In the genomic region with DNA sequence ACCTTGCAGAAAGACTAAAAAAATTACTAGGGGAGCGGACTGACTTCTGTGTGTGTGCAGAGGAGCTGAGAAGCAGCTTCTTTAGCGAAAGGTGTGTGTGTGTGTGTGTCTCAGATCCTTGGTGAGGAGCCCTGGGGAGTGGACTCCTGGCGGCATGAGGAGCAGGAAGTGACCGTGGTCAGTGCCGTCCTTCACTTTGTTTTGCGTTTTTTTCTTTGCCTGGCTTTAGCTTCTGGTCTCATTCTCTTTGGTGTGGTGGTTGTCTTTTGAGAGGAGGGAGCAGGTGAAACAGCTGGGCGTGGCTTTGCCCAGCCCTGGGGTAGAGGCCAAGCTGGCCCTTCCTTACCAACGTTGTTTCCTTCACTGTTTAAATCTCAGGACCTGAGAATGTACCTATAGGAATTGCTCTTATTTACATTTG, we compare ENCODE assay signal across 8 cellular contexts. TPM values are rescaled to one million over a fixed set of nuclear protein-coding genes. Genes with fewer than 3 reads are reported as not detected.
DNase-seq lines count a peak whose midpoint lies in the region; ATAC-seq, FAIRE-seq and TF ChIP-seq lines count a peak whose summit lies in the region.

No MANE protein-coding gene starts in this region.

- H3K27me3 Mint-ChIP-seq in endothelial cell (ENCODE audit: unreplicated experiment): peaks cover 22% of the 10 kb centered on the region
- H3K27me3 Mint-ChIP-seq in progenitor cell of endocrine pancreas: peaks cover 19% of the 10 kb centered on the region

- H3K36me3 Mint-ChIP-seq in endothelial cell (ENCODE audit: low read depth, unreplicated experiment) (peaks cover 13% of the 10 kb centered on the region), progenitor cell of endocrine pancreas (ENCODE audit: insufficient read depth) (no peaks in the 10 kb centered on the region)

- H3K4me1 Mint-ChIP-seq in endothelial cell (ENCODE audit: unreplicated experiment): peaks cover 22% of the 10 kb centered on the region
- peaks cover 28% of the 10 kb centered on the region for H3K4me1 Mint-ChIP-seq in progenitor cell of endocrine pancreas (ENCODE audit: low read depth)

- FAIRE-seq in RCC 7860 (lab: Jason Lieb, UNC): no peak

- peak overlapping the region; percentile 6 for H3K27ac Mint-ChIP-seq in endothelial cell (ENCODE audit: unreplicated experiment)
- H3K27ac Mint-ChIP-seq in progenitor cell of endocrine pancreas: peak overlapping the region; percentile 65

- no peak for ATAC-seq in HG02840 (IDR thresholded peaks at IDR 0.05; ENCODE audit: low FRiP score, unreplicated experiment)
- no peak for ATAC-seq in GM18520 (IDR thresholded peaks at IDR 0.05; ENCODE audit: unreplicated experiment)

- no peaks in the 10 kb centered on the region for H3K9me3 Mint-ChIP-seq in endothelial cell (ENCODE audit: unreplicated experiment)
- no peaks in the 10 kb centered on the region for H3K9me3 Mint-ChIP-seq in progenitor cell of endocrine pancreas (ENCODE audit: low read depth)

- TF ChIP-seq CTCF in GM12865 (IDR thresholded peaks at IDR 0.05; ENCODE audit: insufficient read depth, low read depth, low read length, missing control alignments) (no peak), endothelial cell (IDR thresholded peaks at IDR 0.05; ENCODE audit: unreplicated experiment) (no peak), progenitor cell of endocrine pancreas (IDR thresholded peaks at IDR 0.05; ENCODE audit: unreplicated experiment) (no peak)

- peak; percentile 14 for DNase-seq in GM12865 (ENCODE audit: low read depth)
- peak; percentile 6 for DNase-seq in RCC 7860 (ENCODE audit: low spot score)
- no peak for DNase-seq in endothelial cell (ENCODE audit: low spot score)
- DNase-seq in progenitor cell of endocrine pancreas (ENCODE audit: low spot score, unreplicated experiment): no peak
- DNase-seq in erythroblast (lab: John Stamatoyannopoulos, UW): no peak
- DNase-seq in amygdala (lab: John Stamatoyannopoulos, UW): no peak

- peak overlapping the region; percentile 97 for H3K4me3 Mint-ChIP-seq in endothelial cell (ENCODE audit: unreplicated experiment)
- H3K4me3 Mint-ChIP-seq in progenitor cell of endocrine pancreas (ENCODE audit: low read depth): peak overlapping the region; percentile 96

- peak overlapping the region; percentile 65 for H3K4me3 ChIP-seq in GM12865 (ENCODE audit: low read depth, low read length)

- no peak for TF ChIP-seq POLR2A in erythroblast (IDR thresholded peaks at IDR 0.05; ENCODE audit: low read length)

RNA-seq across cellular contexts. Expression of a gene that starts 1.9 kb away (rescaled TPM):
- total RNA-seq in endothelial cell (ENCODE audit: unreplicated experiment) (22.6 TPM), progenitor cell of endocrine pancreas (34.3 and 36.5 TPM in 2 replicates)

RNA-seq across cellular contexts. Expression of a gene that starts 27.8 kb away (rescaled TPM):
- total RNA-seq in endothelial cell (ENCODE audit: unreplicated experiment) (40.3 TPM), progenitor cell of endocrine pancreas (57.3 and 65.7 TPM in 2 replicates)

Comparison
In these comparisons a context has a peak if more than half of its experiments do, and no peak if none do; other contexts are left out.
1. DNase-seq: peak in GM12865 (single experiment) and RCC 7860 (single experiment); none in endothelial cell (single experiment), progenitor cell of endocrine pancreas (single experiment), erythroblast (0 of 2) and amygdala (0 of 56).